In genomic region chr7:37684927-37685326, GRCh38 we compare ENCODE assay signal across 18 cellular contexts. TPM values are rescaled to one million over a fixed set of nuclear protein-coding genes. Genes with fewer than 3 reads are reported as not detected.
A peak's percentile ranks its signal among the peaks of the same experiment; 100 is the strongest.
DNase-seq lines count a peak whose midpoint lies in the region; ATAC-seq and TF ChIP-seq lines count a peak whose summit lies in the region.
"Had no signal": no experiment of that assay in that cellular context is flagged by ENCODE, and none has a peak within 500 bp of the region (broad histone marks: within the 10 kb centered on the region; RNA-seq: fewer than 3 reads in every experiment).

No MANE protein-coding gene starts in this region.

- H3K36me3 Mint-ChIP-seq in immature natural killer cell, result peaks cover 8 to 25% (median 12%) of the 10 kb centered on the region in 3 donors
- H3K36me3 Mint-ChIP-seq: CD4-positive, CD25-positive, alpha-beta regulatory T cell had no signal

- no peaks in the 10 kb centered on the region for H3K79me2 ChIP-seq in Loucy (ENCODE audit: insufficient read depth, low read length)

- no peak overlapping the region for H3K9ac ChIP-seq in Loucy (ENCODE audit: low read depth, low read length, poor library complexity, severe bottlenecking)

- H3K4me1 Mint-ChIP-seq in immature natural killer cell, result peaks cover 68 to 81% of the 10 kb centered on the region in 2 donors
- H3K4me1 Mint-ChIP-seq: CD4-positive, CD25-positive, alpha-beta regulatory T cell had no signal

- H3K27ac ChIP-seq in thoracic aorta, result no peak overlapping the region
- H3K27ac ChIP-seq in WERI-Rb-1, result no peak overlapping the region
- H3K27ac ChIP-seq: SK-N-MC had no signal

- H3K9me3 ChIP-seq in Loucy (ENCODE audit: insufficient read depth, low read depth, low read length) (no peaks in the 10 kb centered on the region), thoracic aorta (no peaks in the 10 kb centered on the region), WERI-Rb-1 (ENCODE audit: severe bottlenecking) (no peaks in the 10 kb centered on the region)

- no peak for TF ChIP-seq CTCF in Loucy (conservative IDR thresholded peaks at IDR 0.05; ENCODE audit: low read length)
- no peak for TF ChIP-seq CTCF in thoracic aorta (IDR thresholded peaks at IDR 0.05)
- TF ChIP-seq CTCF in WERI-Rb-1 (IDR thresholded peaks at IDR 0.05; ENCODE audit: low read depth, low read length), result no peak

- H3K9me2 ChIP-seq in Loucy (replicated peaks; ENCODE audit: low read depth, low read length), result no peaks in the 10 kb centered on the region

- H3K27ac Mint-ChIP-seq in immature natural killer cell, result peak overlapping the region; percentile 85 to 93 (median 88)
- H3K27ac Mint-ChIP-seq: CD4-positive, CD25-positive, alpha-beta regulatory T cell had no signal

- H3K27me3 ChIP-seq in Loucy (ENCODE audit: insufficient read depth, low read length, poor library complexity, severe bottlenecking), result no peaks in the 10 kb centered on the region
- H3K27me3 ChIP-seq in thoracic aorta (replicated peaks; ENCODE audit: insufficient read depth), result no peaks in the 10 kb centered on the region
- H3K27me3 ChIP-seq in WERI-Rb-1 (ENCODE audit: insufficient read depth, low read depth, severe bottlenecking), result no peaks in the 10 kb centered on the region

- H3K4me2 ChIP-seq in Loucy (ENCODE audit: low read depth, low read length, poor library complexity, severe bottlenecking), result peak overlapping the region; percentile 50

- H3K36me3 ChIP-seq in Loucy (ENCODE audit: insufficient read depth, low read length) (no peaks in the 10 kb centered on the region), thoracic aorta (no peaks in the 10 kb centered on the region), WERI-Rb-1 (no peaks in the 10 kb centered on the region)

- H3K4me3 ChIP-seq in Loucy (ENCODE audit: low read length, poor library complexity, severe bottlenecking), result peak overlapping the region; percentile 28
- H3K4me3 ChIP-seq in thoracic aorta, result peak overlapping the region; percentile 3
- no peak overlapping the region for H3K4me3 ChIP-seq in WERI-Rb-1 (ENCODE audit: low read depth, low read length)
- H3K4me3 ChIP-seq: SK-N-MC had no signal

- ATAC-seq in thoracic aorta (ENCODE audit: insufficient number of reproducible peaks, low FRiP score, low read depth) (no peak), GM19023 (IDR thresholded peaks at IDR 0.05; ENCODE audit: unreplicated experiment) (no peak)
- ATAC-seq: Right ventricle myocardium inferior had no signal

- H3K27me3 Mint-ChIP-seq in immature natural killer cell (ENCODE audit: low read depth in 3 of 3), result peaks cover 0 to 3% (median 0%) of the 10 kb centered on the region in 3 donors

- H3K9me3 Mint-ChIP-seq in immature natural killer cell, result no peaks in the 10 kb centered on the region

- no peaks in the 10 kb centered on the region; the same call in 1 of the 2 replicates for H3F3A ChIP-seq in Loucy (ENCODE audit: low read depth)

- peak overlapping the region; percentile 96 to 98 (median 97) for H3K4me3 Mint-ChIP-seq in immature natural killer cell
- H3K4me3 Mint-ChIP-seq: CD4-positive, CD25-positive, alpha-beta regulatory T cell had no signal

- DNase-seq in NOMO-1 treated with DMSO at 0.1 percent for 48 hours (lab: John Stamatoyannopoulos, UW; ENCODE audit: unreplicated experiment) (peak; percentile 40), NOMO-1 treated with dmso at 0.1 percent for 144 hours (lab: John Stamatoyannopoulos, UW; ENCODE audit: unreplicated experiment) (no peak), immature natural killer cell (no peak), thoracic aorta (ENCODE audit: low spot score) (no peak), WERI-Rb-1 (no peak), H4 (ENCODE audit: low spot score) (no peak)
- DNase-seq: 8988T; CD4-positive, CD25-positive, alpha-beta regulatory T cell; HCEC 1CT; Karpas-422; NCI-H1092; NCI-H1694; NCI-H345; NCI-H526 treated with DMSO at 0.1 percent for 48 hours had no signal

- H4K20me1 ChIP-seq in Loucy (ENCODE audit: insufficient read depth, low read length, poor library complexity, severe bottlenecking), result no peaks in the 10 kb centered on the region

- H3K4me1 ChIP-seq in Loucy (ENCODE audit: insufficient read depth, low read length, poor library complexity, severe bottlenecking) (peaks cover 26% of the 10 kb centered on the region), thoracic aorta (ENCODE audit: control insufficient read depth in 1 of 2, low read depth in 2 of 2) (no peaks in the 10 kb centered on the region)

- peak overlapping the region; percentile 53 for H2AFZ ChIP-seq in Loucy (ENCODE audit: low read length)

RNA-seq across cellular contexts. Expression of gene GPR141, which starts 1.4 kb away (rescaled TPM):
- polyA plus RNA-seq in immature natural killer cell, result 10 to 100 TPM in 2 of 3 donors, 1 to 10 TPM in 1; 9.4 to 24.8 (median 24.3) TPM
- 1 to 10 TPM in 1 of 2 donors, not detected in 1; 2.0 TPM for total RNA-seq in thoracic aorta
- total RNA-seq in H4 (2014; rRNA removed; shearing (Covaris generic)), result not detected in 2 replicates
- total RNA-seq: CD4-positive, CD25-positive, alpha-beta regulatory T cell had no signal
- polyA plus RNA-seq: CD4-positive, CD25-positive, alpha-beta regulatory T cell had no signal
